Comparison of ENCODE assay signal across 10 cellular contexts in the genomic region with DNA sequence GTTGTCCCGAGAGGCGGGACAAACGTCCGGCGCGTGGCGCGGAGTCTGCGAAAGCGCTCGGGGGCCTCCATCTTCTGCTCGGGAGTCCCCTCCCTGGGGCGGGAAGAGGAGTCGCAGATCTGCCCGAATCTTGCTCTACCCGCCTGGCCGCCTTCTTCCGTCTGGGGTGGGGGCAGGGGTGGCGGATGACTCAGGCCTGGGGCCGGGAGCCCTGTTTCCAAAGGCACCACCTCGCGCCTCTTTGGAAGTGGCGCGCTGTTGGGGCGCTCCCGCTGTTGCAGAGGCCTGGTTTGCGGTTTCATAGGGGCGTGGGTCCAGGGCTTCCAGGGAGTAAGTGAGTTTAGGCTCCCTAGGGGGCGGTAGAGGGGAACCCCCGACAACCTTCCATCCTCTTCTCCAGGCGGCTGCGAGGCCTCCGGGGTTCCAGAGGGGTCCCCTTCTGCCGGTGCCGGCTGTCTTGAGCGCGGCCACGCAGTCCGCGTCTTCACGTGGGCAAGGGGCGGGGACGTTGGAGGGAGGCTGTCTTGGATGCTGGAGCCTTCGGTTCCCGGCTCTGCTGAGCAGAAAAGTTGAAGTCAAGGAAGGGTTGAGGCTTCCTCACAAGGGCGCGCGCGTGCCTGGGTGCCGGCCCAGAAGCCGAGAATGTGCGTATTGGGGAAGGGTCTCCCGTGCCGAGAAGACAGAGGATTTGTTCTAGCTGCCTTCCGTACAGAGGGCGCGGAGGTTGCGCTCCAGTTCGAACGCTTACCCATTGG. TPM values are rescaled to one million over a fixed set of nuclear protein-coding genes. Genes with fewer than 3 reads are reported as not detected.
DNase-seq lines count a peak whose midpoint lies in the region; ATAC-seq lines count a peak whose summit lies in the region.
"Had no signal": no experiment of that assay in that cellular context is flagged by ENCODE, and none has a peak within 500 bp of the region (broad histone marks: within the 10 kb centered on the region; RNA-seq: fewer than 3 reads in every experiment).

No MANE protein-coding gene starts in this region.

- no peak overlapping the region for H4K91ac ChIP-seq in neuronal stem cell (ENCODE audit: low read depth, low read length, poor library complexity)

- H3K4me3 ChIP-seq in HUES48 (ENCODE audit: low read depth, low read length) (peak overlapping the region; percentile 78), neuronal stem cell (ENCODE audit: low read length in 2 of 2) (no peak overlapping the region)

- H3K4me1 ChIP-seq in HUES48 (ENCODE audit: control insufficient read depth, insufficient read depth, low read length) (peaks cover 38% of the 10 kb centered on the region), neuronal stem cell (ENCODE audit: control insufficient read depth in 2 of 2, insufficient read depth in 1 of 2, low read depth in 1 of 2, low read length in 2 of 2) (peaks cover 0 to 21% of the 10 kb centered on the region in 2 donors)

- H3K9ac ChIP-seq in HUES48 (ENCODE audit: low read depth, low read length) (peak overlapping the region; percentile 33; the same call in 1 of the 2 replicates), neuronal stem cell (ENCODE audit: low read depth, low read length, poor library complexity) (peak overlapping the region; percentile 60)

- H3K14ac ChIP-seq in neuronal stem cell (ENCODE audit: low read length), result no peak overlapping the region

- H2BK12ac ChIP-seq in neuronal stem cell (ENCODE audit: low read length), result peak overlapping the region; percentile 63

- H3K27me3 ChIP-seq in HUES48 (ENCODE audit: control insufficient read depth, insufficient read depth, low read length) (peaks cover 56% of the 10 kb centered on the region), neuronal stem cell (ENCODE audit: control insufficient read depth in 3 of 3, insufficient read depth in 3 of 3, low read depth in 1 of 3, low read length in 3 of 3) (peaks cover 57 to 87% (median 74%) of the 10 kb centered on the region in 3 experiments)

- peak overlapping the region; percentile 67 for H2BK15ac ChIP-seq in neuronal stem cell (ENCODE audit: low read length)

- no peak overlapping the region for H4K8ac ChIP-seq in neuronal stem cell (ENCODE audit: low read depth, low read length)

- no CpG with 5 or more reads among the region's 60 CpGs for WGBS in neuronal stem cell (ENCODE audit: extremely low coverage in 2 of 2, insufficient read length in 2 of 2, insufficient replicate concordance in 1 of 2), 2 donors

- no peak overlapping the region for H3K4ac ChIP-seq in neuronal stem cell (ENCODE audit: low read length)

- no peaks in the 10 kb centered on the region for H3K79me1 ChIP-seq in neuronal stem cell (ENCODE audit: low read depth, low read length)

- H3K36me3 ChIP-seq in HUES48 (ENCODE audit: control insufficient read depth, insufficient read depth, low read length), result no peaks in the 10 kb centered on the region
- no peaks in the 10 kb centered on the region for H3K36me3 ChIP-seq in neuronal stem cell (replicated peaks in 1 of 2; ENCODE audit: control insufficient read depth in 2 of 2, insufficient read depth in 2 of 2, low read length in 2 of 2)

- no peak overlapping the region for H2BK120ac ChIP-seq in neuronal stem cell (ENCODE audit: low read depth, low read length)

- H2BK5ac ChIP-seq in neuronal stem cell (ENCODE audit: low read length), result peak overlapping the region; percentile 17

- peak overlapping the region; percentile 70 for H2AK5ac ChIP-seq in neuronal stem cell (ENCODE audit: low read depth, low read length)

- DNase-seq in ELF-1 (ENCODE audit: low read depth, low spot score), result peak; percentile 89
- peak; percentile 86 for DNase-seq in ecto neural progenitor cell (ENCODE audit: low spot score)
- peak; percentile 71 for DNase-seq in neuronal stem cell (ENCODE audit: low spot score)
- no peak for DNase-seq in NCI-H1105 (lab: John Stamatoyannopoulos, UW)
- DNase-seq in caudate nucleus (lab: John Stamatoyannopoulos, UW), result no peak
- DNase-seq: activated gamma-delta T cell treated with Interleukin-2 at 50 U/mL for 16 hours had no signal

- H3K4me2 ChIP-seq in neuronal stem cell (ENCODE audit: insufficient read depth, low read length, poor library complexity, severe bottlenecking), result peak overlapping the region; percentile 57

- no peak for ATAC-seq in HG02981 (IDR thresholded peaks at IDR 0.05; ENCODE audit: unreplicated experiment)
- ATAC-seq: left colon had no signal

- peak overlapping the region; percentile 87 for H3K18ac ChIP-seq in neuronal stem cell (ENCODE audit: low read length)

- peak overlapping the region; percentile 35 for H2AFZ ChIP-seq in neuronal stem cell (ENCODE audit: low read length)

- H3K27ac ChIP-seq in HUES48 (ENCODE audit: low read depth, low read length) (no peak overlapping the region), neuronal stem cell (replicated peaks; ENCODE audit: low read length) (no peak overlapping the region), caudate nucleus (ENCODE audit: low read depth, low read length) (no peak overlapping the region)
- H3K27ac ChIP-seq: HL-60 had no signal

- no peaks in the 10 kb centered on the region for H3K9me3 ChIP-seq in HUES48 (ENCODE audit: control insufficient read depth, insufficient read depth, low read length)
- H3K9me3 ChIP-seq in neuronal stem cell (replicated peaks in 1 of 2; ENCODE audit: control insufficient read depth in 2 of 2, insufficient read depth in 1 of 2, low read depth in 1 of 2, low read length in 2 of 2), result no peaks in the 10 kb centered on the region

- no peak overlapping the region for H3K23ac ChIP-seq in neuronal stem cell (ENCODE audit: low read depth, low read length, poor library complexity)

RNA-seq across cellular contexts. Expression of a gene that starts 2.6 kb away (rescaled TPM):
- 0.07 TPM for polyA plus RNA-seq in neuronal stem cell (2013, experiment 1 of 2)
- polyA plus RNA-seq in neuronal stem cell (2013, experiment 2 of 2), result 0.08 TPM

Comparison
In these comparisons a context has a peak if more than half of its experiments do, and no peak if none do; other contexts are left out.
1. DNase-seq: peak in ELF-1 (single experiment), ecto neural progenitor cell (single experiment) and neuronal stem cell (single experiment); none in NCI-H1105 (single experiment) and caudate nucleus (0 of 61).